ENCODE assay signal across 8 cellular contexts in genomic region chr1:51878616-51879336, GRCh38. TPM values are rescaled to one million over a fixed set of nuclear protein-coding genes. Genes with fewer than 3 reads are reported as not detected.
DNase-seq lines count a peak whose midpoint lies in the region; ATAC-seq and TF ChIP-seq lines count a peak whose summit lies in the region.

Gene NRDC (minus strand): TSS chr1:51878727. CDS start chr1:51878615, 112 bp downstream.

- H4K20me1 ChIP-seq in PC-9 (ENCODE audit: insufficient read depth) = no peaks in the 10 kb centered on the region; the same call in 1 of the 2 replicates

- H3K9me2 ChIP-seq in PC-9 (ENCODE audit: insufficient read depth) = no peaks in the 10 kb centered on the region

- H3K4me1 ChIP-seq in PC-9 (replicated peaks; ENCODE audit: insufficient read depth) = peaks cover 31% of the 10 kb centered on the region

- peak within 1 kb of the TSS; percentile 91 for H3K27ac ChIP-seq in PC-9

- no peaks in the 10 kb centered on the region; the same call in 1 of the 2 replicates for H3K36me3 ChIP-seq in PC-9 (ENCODE audit: low read depth)

- CTCF ChIA-PET in PC-9 (lab: Charles Lee) = no interaction called here

- peak within 1 kb of the TSS; percentile 98 for H3K4me3 ChIP-seq in PC-9

- DNase-seq in DMS53 treated with DMSO at 0.1 percent for 48 hours (lab: John Stamatoyannopoulos, UW; ENCODE audit: unreplicated experiment) = peak; percentile 100
- DNase-seq in KBM-7 = peak; percentile 100
- peak; percentile 99 for DNase-seq in PC-9
- peak; percentile 96 for DNase-seq in activated T-cell treated with anti-CD3 and anti-CD28 coated beads, Interleukin-2, amount 50 U/mL, for 1 hour
- DNase-seq in erythroblast (lab: John Stamatoyannopoulos, UW) = peak; percentile 100
- DNase-seq in mucosa of gallbladder (ENCODE audit: low spot score) = peak; percentile 100
- DNase-seq in stimulated activated CD8-positive, alpha-beta memory T cell treated with anti-CD3 and anti-CD28 coated beads, Interleukin-4, amount 100 ng/mL, for 4 hours (ENCODE audit: low read depth in 2 of 2, low spot score in 1 of 2) = peak; percentile 99

- peak; percentile 96 for TF ChIP-seq POLR2A in erythroblast (IDR thresholded peaks at IDR 0.05; ENCODE audit: low read length)

- peak within 1 kb of the TSS; percentile 90 for H3K4me2 ChIP-seq in PC-9

- in situ Hi-C loops in KBM-7 (cut with MboI; ENCODE audit: low pct_unique_long_range_greater_than_20kb, low sequenced_read_pairs) = no loop called here

- intact Hi-C loops in PC-9 (cut with micrococcal nuclease; ENCODE audit: unreplicated experiment) = loop anchor here (2.0 to 5.0 kb wide), 3 partner anchors 178 to 642 kb away; partner anchors contain the start of genes BTF3L4 and RNF11

- H3K79me2 ChIP-seq in PC-9 (ENCODE audit: low read depth) = peaks cover 47% of the 10 kb centered on the region

- peaks cover 13% of the 10 kb centered on the region for H3F3A ChIP-seq in PC-9 (ENCODE audit: insufficient read depth, low read depth)

- peak; percentile 86 for ATAC-seq in GM21723 (IDR thresholded peaks at IDR 0.05; ENCODE audit: unreplicated experiment)

- H2AFZ ChIP-seq in PC-9 = peak within 1 kb of the TSS; percentile 94

- no TSS peak for BruUV-seq in PC-9 (replicated peaks; lab: Mats Ljungman, UMichigan)

- TF ChIP-seq CTCF in PC-9 (conservative IDR thresholded peaks at IDR 0.05) = no peak

- no peaks in the 10 kb centered on the region for H3K9me3 ChIP-seq in PC-9 (ENCODE audit: insufficient read depth, low read depth)

- POLR2A ChIA-PET in PC-9 (lab: Charles Lee; ENCODE audit: unreplicated experiment) = interaction anchor here (0.9 kb wide), 1 partner anchor 324 kb away, joined by 3 read pairs; no protein-coding TSS in a partner anchor

- H3K27me3 ChIP-seq in PC-9 (ENCODE audit: insufficient read depth, low read depth) = no peaks in the 10 kb centered on the region

RNA-seq across cellular contexts. Expression of gene NRDC, which starts in this region (rescaled TPM):
- total RNA-seq in PC-9 (2021) (217 and 219 TPM in 2 replicates), mucosa of gallbladder (112 TPM)

Comparison
In these comparisons a context has a peak if more than half of its experiments do, and no peak if none do; other contexts are left out.
1. Peak in every context shown above with its lines: DNase-seq, ATAC-seq, H3K4me3 ChIP-seq and H3K27ac ChIP-seq.